In genomic region chr21:45334591-45335081, GRCh38 we compare ENCODE assay signal across 1 cellular context.
TF ChIP-seq lines count a peak whose summit lies in the region.

No MANE protein-coding gene starts in this region.

TF ChIP-seq in IMR-90, 13 proteins besides CTCF, POLR2A, EP300 and RAD21:
- TF ChIP-seq MAFK (IDR thresholded peaks at IDR 0.05; ENCODE audit: low read depth, low read length) (no peak), FOS (IDR thresholded peaks at IDR 0.05; ENCODE audit: low read depth, low read length) (no peak), NFE2L2 (IDR thresholded peaks at IDR 0.05; ENCODE audit: low read depth, low read length) (no peak), CEBPB (IDR thresholded peaks at IDR 0.05; ENCODE audit: low read depth, low read length) (no peak), SMC3 (IDR thresholded peaks at IDR 0.05; ENCODE audit: low read depth, low read length) (no peak)
- TF ChIP-seq, protein P1, sequence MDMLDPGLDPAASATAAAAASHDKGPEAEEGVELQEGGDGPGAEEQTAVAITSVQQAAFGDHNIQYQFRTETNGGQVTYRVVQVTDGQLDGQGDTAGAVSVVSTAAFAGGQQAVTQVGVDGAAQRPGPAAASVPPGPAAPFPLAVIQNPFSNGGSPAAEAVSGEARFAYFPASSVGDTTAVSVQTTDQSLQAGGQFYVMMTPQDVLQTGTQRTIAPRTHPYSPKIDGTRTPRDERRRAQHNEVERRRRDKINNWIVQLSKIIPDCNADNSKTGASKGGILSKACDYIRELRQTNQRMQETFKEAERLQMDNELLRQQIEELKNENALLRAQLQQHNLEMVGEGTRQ (IDR thresholded peaks at IDR 0.05; ENCODE audit: low read depth, low read length), result no peak
